16 cellular contexts compared by ENCODE assay signal in genomic region chr4:52408037-52408436, GRCh38.
"Had no signal": no experiment of that assay in that cellular context is flagged by ENCODE, and none has a peak within 500 bp of the region (broad histone marks: within the 10 kb centered on the region; RNA-seq: fewer than 3 reads in every experiment).

No MANE protein-coding gene starts in this region.

- H3K27ac ChIP-seq: left ventricle myocardium inferior, parathyroid adenoma, transverse colon, VCaP had no signal

- DNase-seq: activated CD4-positive, alpha-beta memory T cell treated with anti-CD3 and anti-CD28 coated beads, Interleukin-2, amount 10 ng/mL, durations not matched to agents 7 days and 5 days; activated CD4-positive, alpha-beta T cell treated with anti-CD3 and anti-CD28 coated beads, Interleukin-2, amount 10 ng/mL, durations not matched to agents 24 days and 14 days; activated effector memory CD4-positive, alpha-beta T cell treated with anti-CD3 and anti-CD28 coated beads, Interleukin-2, amount 50 U/mL, for 16 hours; activated naive CD4-positive, alpha-beta T cell treated with anti-CD3 and anti-CD28 coated beads, Interleukin-2, amount 10 ng/mL, durations not matched to agents 7 days and 5 days; activated naive CD8-positive, alpha-beta T cell treated with anti-CD3 and anti-CD28 coated beads, Interleukin-2, amount 50 U/mL, for 24 hours; activated T-cell treated with anti-CD3 and anti-CD28 coated beads, Interleukin-2, amount 50 U/mL, for 72 hours; effector CD4-positive, alpha-beta T cell; glutamatergic neuron; hippocampal formation; left ventricle myocardium inferior; right cardiac atrium; stimulated activated CD4-positive, alpha-beta T cell treated with anti-CD3 and anti-CD28 coated beads, Interleukin-1b, Interleukin-23, amount 100 ng/mL, for 48 hours; transverse colon had no signal

- H3K9ac ChIP-seq: parathyroid adenoma had no signal

- H3K4me3 ChIP-seq: left ventricle myocardium inferior, transverse colon had no signal

- H3K27me3 ChIP-seq: transverse colon had no signal

- H3K9me3 ChIP-seq: transverse colon had no signal

- ATAC-seq: activated CD4-positive, CD25-positive, alpha-beta regulatory T cell treated with anti-CD3 and anti-CD28 coated beads, Interleukin-2, amount 50 U/mL, for 24 hours; activated naive CD8-positive, alpha-beta T cell treated with anti-CD3 and anti-CD28 coated beads, Interleukin-2, amount 50 U/mL, for 24 hours; activated T-cell treated with anti-CD3 and anti-CD28 coated beads, Interleukin-2, amount 50 U/mL, for 72 hours; right cardiac atrium had no signal

- H3K36me3 ChIP-seq: left ventricle myocardium inferior, transverse colon had no signal

- H3K4me1 ChIP-seq: parathyroid adenoma, transverse colon had no signal
